Comparison of ENCODE assay signal across 16 cellular contexts in genomic region chr3:32437898-32438297, GRCh38. TPM values are rescaled to one million over a fixed set of nuclear protein-coding genes. Genes with fewer than 3 reads are reported as not detected.
A peak's percentile ranks its signal among the peaks of the same experiment; 100 is the strongest.
DNase-seq lines count a peak whose midpoint lies in the region; ATAC-seq, FAIRE-seq and TF ChIP-seq lines count a peak whose summit lies in the region.
"Had no signal": no experiment of that assay in that cellular context is flagged by ENCODE, and none has a peak within 500 bp of the region (broad histone marks: within the 10 kb centered on the region; RNA-seq: fewer than 3 reads in every experiment).

No MANE protein-coding gene starts in this region.

- no peaks in the 10 kb centered on the region for H3K9me3 Mint-ChIP-seq in activated T-cell treated with anti-CD3 and anti-CD28 coated beads, Interleukin-2, amount 50 U/mL, for 24 hours
- no peaks in the 10 kb centered on the region for H3K9me3 Mint-ChIP-seq in activated T-helper 1 cell treated with anti-CD3 and anti-CD28 coated beads, Interleukin-12 subunit alpha, Interleukin-12 subunit beta, Interleukin-2, Interleukin-4 antibody, amounts not matched to agents 30 ng/mL and 10 ng/mL and 1 ng/mL, durations not matched to agents 14 hours and 24 hours and 36 hours
- no peaks in the 10 kb centered on the region for H3K9me3 Mint-ChIP-seq in osteocyte (ENCODE audit: unreplicated experiment)
- H3K9me3 Mint-ChIP-seq: neural progenitor cell had no signal

- H3K4me3 Mint-ChIP-seq in activated T-cell treated with anti-CD3 and anti-CD28 coated beads, Interleukin-2, amount 50 U/mL, for 24 hours, result peak overlapping the region; percentile 25
- H3K4me3 Mint-ChIP-seq in activated T-helper 1 cell treated with anti-CD3 and anti-CD28 coated beads, Interleukin-12 subunit alpha, Interleukin-12 subunit beta, Interleukin-2, Interleukin-4 antibody, amounts not matched to agents 30 ng/mL and 10 ng/mL and 1 ng/mL, durations not matched to agents 14 hours and 24 hours and 36 hours, result no peak overlapping the region
- H3K4me3 Mint-ChIP-seq in osteocyte (ENCODE audit: unreplicated experiment), result no peak overlapping the region
- H3K4me3 Mint-ChIP-seq: neural progenitor cell had no signal

- TF ChIP-seq CTCF in osteocyte (IDR thresholded peaks at IDR 0.05), result no peak

- H3K36me3 Mint-ChIP-seq in activated T-cell treated with anti-CD3 and anti-CD28 coated beads, Interleukin-2, amount 50 U/mL, for 24 hours (ENCODE audit: low read depth), result peaks cover 19% of the 10 kb centered on the region
- peaks cover 17% of the 10 kb centered on the region for H3K36me3 Mint-ChIP-seq in activated T-helper 1 cell treated with anti-CD3 and anti-CD28 coated beads, Interleukin-12 subunit alpha, Interleukin-12 subunit beta, Interleukin-2, Interleukin-4 antibody, amounts not matched to agents 30 ng/mL and 10 ng/mL and 1 ng/mL, durations not matched to agents 14 hours and 24 hours and 36 hours (ENCODE audit: low read depth)
- H3K36me3 Mint-ChIP-seq in osteocyte (ENCODE audit: unreplicated experiment), result no peaks in the 10 kb centered on the region

- H3K27ac Mint-ChIP-seq in activated T-cell treated with anti-CD3 and anti-CD28 coated beads, Interleukin-2, amount 50 U/mL, for 24 hours, result peak overlapping the region; percentile 92
- peak overlapping the region; percentile 76 for H3K27ac Mint-ChIP-seq in activated T-helper 1 cell treated with anti-CD3 and anti-CD28 coated beads, Interleukin-12 subunit alpha, Interleukin-12 subunit beta, Interleukin-2, Interleukin-4 antibody, amounts not matched to agents 30 ng/mL and 10 ng/mL and 1 ng/mL, durations not matched to agents 14 hours and 24 hours and 36 hours
- H3K27ac Mint-ChIP-seq in osteocyte (ENCODE audit: unreplicated experiment), result no peak overlapping the region
- H3K27ac Mint-ChIP-seq: neural progenitor cell had no signal

- H3K4me1 Mint-ChIP-seq in activated T-cell treated with anti-CD3 and anti-CD28 coated beads, Interleukin-2, amount 50 U/mL, for 24 hours (ENCODE audit: low read depth), result peaks cover 89% of the 10 kb centered on the region
- peaks cover 73% of the 10 kb centered on the region for H3K4me1 Mint-ChIP-seq in activated T-helper 1 cell treated with anti-CD3 and anti-CD28 coated beads, Interleukin-12 subunit alpha, Interleukin-12 subunit beta, Interleukin-2, Interleukin-4 antibody, amounts not matched to agents 30 ng/mL and 10 ng/mL and 1 ng/mL, durations not matched to agents 14 hours and 24 hours and 36 hours (ENCODE audit: low read depth)
- H3K4me1 Mint-ChIP-seq in osteocyte (ENCODE audit: unreplicated experiment), result peaks cover 8% of the 10 kb centered on the region

- H3K27me3 Mint-ChIP-seq in activated T-cell treated with anti-CD3 and anti-CD28 coated beads, Interleukin-2, amount 50 U/mL, for 24 hours, result no peaks in the 10 kb centered on the region
- H3K27me3 Mint-ChIP-seq in activated T-helper 1 cell treated with anti-CD3 and anti-CD28 coated beads, Interleukin-12 subunit alpha, Interleukin-12 subunit beta, Interleukin-2, Interleukin-4 antibody, amounts not matched to agents 30 ng/mL and 10 ng/mL and 1 ng/mL, durations not matched to agents 14 hours and 24 hours and 36 hours (ENCODE audit: insufficient read depth), result no peaks in the 10 kb centered on the region
- H3K27me3 Mint-ChIP-seq in osteocyte (ENCODE audit: unreplicated experiment), result no peaks in the 10 kb centered on the region

- intact Hi-C loops in activated T-helper 1 cell treated with anti-CD3 and anti-CD28 coated beads, Interleukin-12 subunit alpha, Interleukin-12 subunit beta, Interleukin-2, Interleukin-4 antibody, amounts not matched to agents 30 ng/mL and 10 ng/mL and 1 ng/mL, durations not matched to agents 14 hours and 24 hours and 36 hours (cut with micrococcal nuclease), result no loop called here

- no peak for DNase-seq in activated T-cell treated with anti-CD3 and anti-CD28 coated beads, Interleukin-2, amount 50 U/mL, for 24 hours
- DNase-seq in activated T-cell treated with anti-CD3 and anti-CD28 coated beads for 4 hours (no peak), GM19239 (ENCODE audit: insufficient read length, low spot score) (no peak), osteocyte (ENCODE audit: extremely low spot score, unreplicated experiment) (peak; percentile 46), GF-D8 (lab: John Stamatoyannopoulos, UW) (no peak), NCI-H446 (lab: John Stamatoyannopoulos, UW) (no peak)
- no peak for DNase-seq in activated T-helper 1 cell treated with anti-CD3 and anti-CD28 coated beads, Interleukin-12 subunit alpha, Interleukin-12 subunit beta, Interleukin-2, Interleukin-4 antibody, amounts not matched to agents 30 ng/mL and 10 ng/mL and 1 ng/mL, durations not matched to agents 14 hours and 24 hours and 36 hours (ENCODE audit: low spot score)
- DNase-seq: activated naive CD4-positive, alpha-beta T cell treated with anti-CD3 and anti-CD28 coated beads, Interleukin-2, amount 50 U/mL, for 16 hours; esophagus squamous epithelium; Kasumi-1; NCI-H1105; NCI-H2171; NCI-H748 treated with DMSO at 0.1 percent for 48 hours had no signal

- FAIRE-seq in GM19239 (lab: Jason Lieb, UNC), result peak; percentile 33

- ATAC-seq in HG03097 (IDR thresholded peaks at IDR 0.05; ENCODE audit: low FRiP score, unreplicated experiment), result no peak
- ATAC-seq: Panc1 had no signal

RNA-seq across cellular contexts. Expression of gene CMTM7, which starts 46.2 kb away (rescaled TPM):
- 50.6 and 59.7 TPM in 2 replicates for total RNA-seq in activated T-helper 1 cell treated with anti-CD3 and anti-CD28 coated beads, Interleukin-12 subunit alpha, Interleukin-12 subunit beta, Interleukin-2, Interleukin-4 antibody, amounts not matched to agents 30 ng/mL and 10 ng/mL and 1 ng/mL, durations not matched to agents 14 hours and 24 hours and 36 hours
- 14.7 and 17.8 TPM in 2 replicates for total RNA-seq in osteocyte
